ENCODE assay signal across 8 cellular contexts in the genomic region with DNA sequence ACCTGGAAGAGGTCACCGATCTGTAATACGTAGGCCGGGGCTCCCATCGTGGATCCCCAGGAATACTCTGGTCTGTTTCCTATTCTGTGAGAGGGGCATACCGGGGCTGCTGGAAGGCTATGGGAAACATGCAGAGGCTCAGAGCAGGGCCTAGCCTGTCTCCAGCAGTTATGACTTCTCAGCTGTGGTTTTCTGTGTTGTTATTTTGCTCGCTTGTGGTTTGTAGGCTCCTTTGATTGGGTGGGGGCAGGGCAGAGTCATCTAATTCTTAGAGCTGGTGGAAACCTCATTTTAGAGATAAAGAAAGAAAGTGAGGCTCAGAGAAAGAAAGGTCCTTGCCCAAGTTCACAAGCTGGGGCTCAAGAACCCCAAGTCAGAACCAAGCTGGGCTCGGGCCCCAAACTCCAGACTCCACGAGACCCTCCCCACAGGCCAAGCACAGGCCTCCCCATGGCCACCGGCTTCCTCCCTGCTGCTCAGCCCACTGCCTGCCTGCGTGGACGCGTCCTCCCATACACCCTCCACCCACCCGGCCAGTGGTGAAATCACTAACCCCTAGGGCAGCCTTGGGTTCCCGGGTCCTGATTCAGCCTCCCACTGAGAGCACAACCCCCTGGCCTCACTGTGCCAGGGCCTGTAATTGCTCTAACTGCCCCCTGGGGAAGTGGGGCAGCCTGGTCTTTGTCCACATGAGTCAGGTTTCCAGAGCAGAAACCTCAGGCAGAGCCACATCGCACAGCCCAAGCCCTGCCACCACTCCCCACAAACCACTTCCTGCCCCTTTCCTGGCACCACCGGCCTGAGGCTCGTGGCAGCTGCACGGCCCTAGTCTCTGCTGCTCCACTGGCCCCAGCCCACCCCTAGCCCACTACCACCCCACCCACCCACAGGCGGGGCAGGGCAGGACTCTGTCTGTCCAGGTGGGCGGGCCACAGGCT.
DNase-seq lines count a peak whose midpoint lies in the region; ATAC-seq and TF ChIP-seq lines count a peak whose summit lies in the region.

No MANE protein-coding gene starts in this region.

- no peak overlapping the region; the same call in 1 of the 2 replicates for H2AFZ ChIP-seq in OCI-LY3 (ENCODE audit: low read depth, low read length)
- H2AFZ ChIP-seq in smooth muscle cell (ENCODE audit: low read depth): no peak overlapping the region

- H3K79me2 ChIP-seq in OCI-LY3 (ENCODE audit: low read length) (no peaks in the 10 kb centered on the region), smooth muscle cell (ENCODE audit: low read depth) (no peaks in the 10 kb centered on the region)

- H3F3A ChIP-seq in smooth muscle cell (ENCODE audit: low read depth): peaks cover 24% of the 10 kb centered on the region

- H3K36me3 ChIP-seq in OCI-LY3 (replicated peaks; ENCODE audit: low read depth, low read length) (no peaks in the 10 kb centered on the region), smooth muscle cell (ENCODE audit: low read depth) (no peaks in the 10 kb centered on the region)

- H4K20me1 ChIP-seq in OCI-LY3 (ENCODE audit: insufficient read depth, low read length) (no peaks in the 10 kb centered on the region), smooth muscle cell (ENCODE audit: low read depth) (no peaks in the 10 kb centered on the region)

- H3K9me3 ChIP-seq in OCI-LY3 (ENCODE audit: insufficient read depth, low read length): no peaks in the 10 kb centered on the region
- no peaks in the 10 kb centered on the region for H3K9me3 ChIP-seq in smooth muscle cell (replicated peaks; ENCODE audit: low read depth)

- H3K27me3 ChIP-seq in OCI-LY3 (ENCODE audit: low read depth, low read length) (peaks cover 3% of the 10 kb centered on the region; the same call in 1 of the 2 replicates), smooth muscle cell (ENCODE audit: low read depth) (no peaks in the 10 kb centered on the region)

- H3K27ac ChIP-seq in OCI-LY3 (ENCODE audit: low read length): peak overlapping the region; percentile 70
- H3K27ac ChIP-seq in smooth muscle cell (ENCODE audit: low read depth): peak overlapping the region; percentile 95

- in situ Hi-C loops in GM13977 (cut with MboI; ENCODE audit: low pct_unique_long_range_greater_than_20kb, low sequenced_read_pairs, unreplicated experiment): no loop called here

- WGBS in smooth muscle cell (ENCODE audit: low lambda C conversion rate): 22% methylated on average over 20 of the region's 20 CpGs

- TF ChIP-seq CTCF in GM13977 (IDR thresholded peaks at IDR 0.05; ENCODE audit: extremely low read depth, insufficient read depth, missing control alignments) (no peak), OCI-LY3 (IDR thresholded peaks at IDR 0.05; ENCODE audit: low read depth, low read length) (no peak), smooth muscle cell (IDR thresholded peaks at IDR 0.05; ENCODE audit: borderline replicate concordance, insufficient read depth, poor library complexity, severe bottlenecking) (no peak)

- H3K4me3 ChIP-seq in OCI-LY3 (ENCODE audit: low read length) (peak overlapping the region; percentile 20; the same call in 1 of the 2 replicates), smooth muscle cell (no peak overlapping the region)

- H3K4me1 ChIP-seq in OCI-LY3 (ENCODE audit: low read length) (peaks cover 83% of the 10 kb centered on the region), smooth muscle cell (ENCODE audit: low read depth) (peaks cover 19% of the 10 kb centered on the region)

- peak; percentile 79 for DNase-seq in GM13977 (ENCODE audit: low spot score)
- DNase-seq in activated T-cell treated with anti-CD3 and anti-CD28 coated beads for 24 hours (ENCODE audit: low read depth): peak; percentile 71
- peak; percentile 24 for DNase-seq in fibroblast of the conjunctiva (ENCODE audit: low read depth)
- peak; percentile 78 for DNase-seq in smooth muscle cell (lab: John Stamatoyannopoulos, UW; ENCODE audit: unreplicated experiment)
- no peak for DNase-seq in GM19240 (ENCODE audit: insufficient read length, low spot score)
- DNase-seq in NCI-H1092 treated with DMSO at 0.1 percent for 48 hours (lab: John Stamatoyannopoulos, UW): no peak

- H3K9ac ChIP-seq in OCI-LY3 (ENCODE audit: low read length) (peak overlapping the region; percentile 68), smooth muscle cell (ENCODE audit: low read depth) (peak overlapping the region; percentile 30)

- peak overlapping the region; percentile 72 for H3K4me2 ChIP-seq in OCI-LY3 (ENCODE audit: low read length)
- H3K4me2 ChIP-seq in smooth muscle cell: peak overlapping the region; percentile 46

- ATAC-seq in HG02852 (IDR thresholded peaks at IDR 0.05; ENCODE audit: unreplicated experiment): peak; percentile 56

Comparison
In these comparisons a context has a peak if more than half of its experiments do, and no peak if none do; other contexts are left out.
1. DNase-seq: peak in GM13977 (single experiment), activated T-cell treated with anti-CD3 and anti-CD28 coated beads for 24 hours (single experiment), fibroblast of the conjunctiva (single experiment) and smooth muscle cell (single experiment); none in GM19240 (single experiment) and NCI-H1092 treated with DMSO at 0.1 percent for 48 hours (single experiment).